In the genomic region with DNA sequence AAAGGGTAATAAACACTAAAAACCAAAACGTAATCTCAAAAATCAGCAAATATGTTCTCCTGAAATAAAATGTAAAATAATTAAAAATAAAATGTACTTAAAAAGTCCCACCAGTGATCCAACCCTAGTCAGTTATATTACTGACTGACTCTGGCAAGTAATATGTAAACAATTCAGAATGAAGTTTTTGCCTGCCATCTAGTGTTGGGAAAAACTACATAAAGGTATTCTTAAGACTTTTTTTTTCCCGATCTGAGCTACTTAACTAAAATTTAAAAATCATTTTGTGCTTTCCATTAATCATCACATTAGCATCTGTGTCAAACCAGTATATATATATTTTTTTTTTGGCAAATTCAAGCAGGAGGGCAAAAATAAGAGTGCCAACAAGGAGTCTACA, we compare ENCODE assay signal across 11 cellular contexts. TPM values are rescaled to one million over a fixed set of nuclear protein-coding genes. Genes with fewer than 3 reads are reported as not detected.
DNase-seq lines count a peak whose midpoint lies in the region; ATAC-seq, FAIRE-seq and TF ChIP-seq lines count a peak whose summit lies in the region.
"Had no signal": no experiment of that assay in that cellular context is flagged by ENCODE, and none has a peak within 500 bp of the region (broad histone marks: within the 10 kb centered on the region; RNA-seq: fewer than 3 reads in every experiment).

No MANE protein-coding gene starts in this region.

- H3K36me3 ChIP-seq in mucosa of descending colon (ENCODE audit: low read depth): peaks cover 5% of the 10 kb centered on the region

- peaks cover 33% of the 10 kb centered on the region for H3K36me3 Mint-ChIP-seq in brain
- peaks cover 13% of the 10 kb centered on the region for H3K36me3 Mint-ChIP-seq in WTC11

- ATAC-seq in WTC11: no peak
- ATAC-seq in mucosa of descending colon: no peak
- no peak for ATAC-seq in GM19452 (IDR thresholded peaks at IDR 0.05; ENCODE audit: unreplicated experiment)

- H3K4me1 ChIP-seq in mucosa of descending colon (ENCODE audit: low read depth): no peaks in the 10 kb centered on the region

- no peak for DNase-seq in D721Med (ENCODE audit: insufficient read length, low spot score)
- peak; percentile 25 for DNase-seq in M059J (ENCODE audit: low read depth)
- peak; percentile 8 to 23 for DNase-seq in lung microvascular endothelial cell (ENCODE audit: low read depth in 2 of 2)
- no peak for DNase-seq in A172 (ENCODE audit: low spot score)
- no peak for DNase-seq in WTC11 (ENCODE audit: low spot score)
- DNase-seq in mucosa of descending colon: no peak
- DNase-seq: effector CD4-positive, alpha-beta T cell; NCI-H524 treated with DMSO at 0.1 percent for 48 hours had no signal

- POLR2A ChIA-PET in WTC11 (lab: Charles Lee): interaction anchor here (1.0 kb wide), 1 partner anchor 25 kb away, joined by 3 read pairs; no protein-coding TSS in a partner anchor

- H3K27ac Mint-ChIP-seq in brain (no peak overlapping the region), WTC11 (no peak overlapping the region)

- no peaks in the 10 kb centered on the region for H3K27me3 Mint-ChIP-seq in brain
- H3K27me3 Mint-ChIP-seq in WTC11 (ENCODE audit: low read depth): no peaks in the 10 kb centered on the region

- H3K9me3 Mint-ChIP-seq in brain (no peaks in the 10 kb centered on the region), WTC11 (no peaks in the 10 kb centered on the region)

- intact Hi-C loops in mucosa of descending colon (cut with DNase I, micrococcal nuclease): no loop called here

- H3K4me3 ChIP-seq in mucosa of descending colon: no peak overlapping the region

- no peaks in the 10 kb centered on the region for H3K4me1 Mint-ChIP-seq in brain
- peaks cover 7% of the 10 kb centered on the region for H3K4me1 Mint-ChIP-seq in WTC11

- H3K4me3 Mint-ChIP-seq in brain (no peak overlapping the region), WTC11 (no peak overlapping the region)

- TF ChIP-seq CTCF in D721Med (IDR thresholded peaks at IDR 0.05; ENCODE audit: insufficient read depth, missing control alignments) (peak; percentile 36), brain (conservative IDR thresholded peaks at IDR 0.05) (peak; percentile 57 to 61), WTC11 (IDR thresholded peaks at IDR 0.05) (no peak), mucosa of descending colon (IDR thresholded peaks at IDR 0.05) (no peak)

- FAIRE-seq in D721Med (lab: Jason Lieb, UNC): no peak
- FAIRE-seq: GM12891 had no signal

- CTCF ChIA-PET in WTC11 (lab: Charles Lee): interaction anchor here (0.6 to 1.1 kb wide), 5 partner anchors 54 to 815 kb away, joined by 3 to 11 read pairs (median 3); no protein-coding TSS in a partner anchor

- H3K9me3 ChIP-seq in mucosa of descending colon: no peaks in the 10 kb centered on the region

TF ChIP-seq in WTC11, 78 proteins besides CTCF, POLR2A, EP300 and RAD21:
- TF ChIP-seq, protein P1, sequence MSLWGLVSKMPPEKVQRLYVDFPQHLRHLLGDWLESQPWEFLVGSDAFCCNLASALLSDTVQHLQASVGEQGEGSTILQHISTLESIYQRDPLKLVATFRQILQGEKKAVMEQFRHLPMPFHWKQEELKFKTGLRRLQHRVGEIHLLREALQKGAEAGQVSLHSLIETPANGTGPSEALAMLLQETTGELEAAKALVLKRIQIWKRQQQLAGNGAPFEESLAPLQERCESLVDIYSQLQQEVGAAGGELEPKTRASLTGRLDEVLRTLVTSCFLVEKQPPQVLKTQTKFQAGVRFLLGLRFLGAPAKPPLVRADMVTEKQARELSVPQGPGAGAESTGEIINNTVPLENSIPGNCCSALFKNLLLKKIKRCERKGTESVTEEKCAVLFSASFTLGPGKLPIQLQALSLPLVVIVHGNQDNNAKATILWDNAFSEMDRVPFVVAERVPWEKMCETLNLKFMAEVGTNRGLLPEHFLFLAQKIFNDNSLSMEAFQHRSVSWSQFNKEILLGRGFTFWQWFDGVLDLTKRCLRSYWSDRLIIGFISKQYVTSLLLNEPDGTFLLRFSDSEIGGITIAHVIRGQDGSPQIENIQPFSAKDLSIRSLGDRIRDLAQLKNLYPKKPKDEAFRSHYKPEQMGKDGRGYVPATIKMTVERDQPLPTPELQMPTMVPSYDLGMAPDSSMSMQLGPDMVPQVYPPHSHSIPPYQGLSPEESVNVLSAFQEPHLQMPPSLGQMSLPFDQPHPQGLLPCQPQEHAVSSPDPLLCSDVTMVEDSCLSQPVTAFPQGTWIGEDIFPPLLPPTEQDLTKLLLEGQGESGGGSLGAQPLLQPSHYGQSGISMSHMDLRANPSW (CRISPR knock-in tag; conservative IDR thresholded peaks at IDR 0.05; ENCODE audit: low read depth): no peak
- no peak for TF ChIP-seq RORB (CRISPR knock-in tag; IDR thresholded peaks at IDR 0.05)
- no peak for TF ChIP-seq ZNF263 (CRISPR knock-in tag; IDR thresholded peaks at IDR 0.05; ENCODE audit: low read depth)
- TF ChIP-seq, protein P2, sequence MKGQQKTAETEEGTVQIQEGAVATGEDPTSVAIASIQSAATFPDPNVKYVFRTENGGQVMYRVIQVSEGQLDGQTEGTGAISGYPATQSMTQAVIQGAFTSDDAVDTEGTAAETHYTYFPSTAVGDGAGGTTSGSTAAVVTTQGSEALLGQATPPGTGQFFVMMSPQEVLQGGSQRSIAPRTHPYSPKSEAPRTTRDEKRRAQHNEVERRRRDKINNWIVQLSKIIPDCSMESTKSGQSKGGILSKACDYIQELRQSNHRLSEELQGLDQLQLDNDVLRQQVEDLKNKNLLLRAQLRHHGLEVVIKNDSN (CRISPR knock-in tag; IDR thresholded peaks at IDR 0.05): no peak
- TF ChIP-seq, protein P3, sequence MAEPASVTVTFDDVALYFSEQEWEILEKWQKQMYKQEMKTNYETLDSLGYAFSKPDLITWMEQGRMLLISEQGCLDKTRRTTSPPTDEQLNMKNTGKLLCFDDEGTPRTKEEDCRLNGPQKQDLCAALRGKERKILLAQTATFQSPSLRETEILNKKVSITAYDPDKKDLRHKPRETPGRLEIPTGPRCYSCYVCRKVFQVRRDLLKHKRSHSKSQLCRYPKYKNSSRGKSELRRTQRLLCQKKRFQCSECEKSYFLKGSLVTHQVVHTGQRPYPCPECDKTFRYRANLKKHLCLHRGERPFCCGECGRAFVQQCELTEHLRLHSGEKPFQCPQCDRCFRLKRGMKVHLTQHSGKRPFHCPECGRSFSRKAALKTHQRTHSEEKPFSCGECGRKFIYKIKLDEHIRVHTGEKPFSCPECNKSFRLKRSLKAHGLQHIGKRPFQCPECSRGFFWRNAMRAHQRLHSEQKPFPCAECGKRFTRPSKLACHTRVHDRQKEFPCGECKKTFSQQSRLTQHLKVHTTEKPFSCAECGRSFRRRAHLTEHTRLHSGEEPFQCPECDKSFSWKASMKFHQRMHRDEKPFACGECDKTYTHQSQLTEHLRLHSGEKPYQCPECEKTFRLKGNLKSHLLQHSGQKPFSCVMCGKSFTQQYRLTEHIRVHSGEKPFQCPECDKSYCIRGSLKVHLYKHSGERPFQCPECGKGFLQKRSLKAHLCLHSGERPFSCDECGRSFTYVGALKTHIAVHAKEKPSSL (CRISPR knock-in tag; conservative IDR thresholded peaks at IDR 0.05): no peak
- TF ChIP-seq GTF2I (CRISPR knock-in tag; conservative IDR thresholded peaks at IDR 0.05): no peak
- no peak for TF ChIP-seq MXD4 (CRISPR knock-in tag; IDR thresholded peaks at IDR 0.05; ENCODE audit: borderline replicate concordance)
- TF ChIP-seq, protein P4, sequence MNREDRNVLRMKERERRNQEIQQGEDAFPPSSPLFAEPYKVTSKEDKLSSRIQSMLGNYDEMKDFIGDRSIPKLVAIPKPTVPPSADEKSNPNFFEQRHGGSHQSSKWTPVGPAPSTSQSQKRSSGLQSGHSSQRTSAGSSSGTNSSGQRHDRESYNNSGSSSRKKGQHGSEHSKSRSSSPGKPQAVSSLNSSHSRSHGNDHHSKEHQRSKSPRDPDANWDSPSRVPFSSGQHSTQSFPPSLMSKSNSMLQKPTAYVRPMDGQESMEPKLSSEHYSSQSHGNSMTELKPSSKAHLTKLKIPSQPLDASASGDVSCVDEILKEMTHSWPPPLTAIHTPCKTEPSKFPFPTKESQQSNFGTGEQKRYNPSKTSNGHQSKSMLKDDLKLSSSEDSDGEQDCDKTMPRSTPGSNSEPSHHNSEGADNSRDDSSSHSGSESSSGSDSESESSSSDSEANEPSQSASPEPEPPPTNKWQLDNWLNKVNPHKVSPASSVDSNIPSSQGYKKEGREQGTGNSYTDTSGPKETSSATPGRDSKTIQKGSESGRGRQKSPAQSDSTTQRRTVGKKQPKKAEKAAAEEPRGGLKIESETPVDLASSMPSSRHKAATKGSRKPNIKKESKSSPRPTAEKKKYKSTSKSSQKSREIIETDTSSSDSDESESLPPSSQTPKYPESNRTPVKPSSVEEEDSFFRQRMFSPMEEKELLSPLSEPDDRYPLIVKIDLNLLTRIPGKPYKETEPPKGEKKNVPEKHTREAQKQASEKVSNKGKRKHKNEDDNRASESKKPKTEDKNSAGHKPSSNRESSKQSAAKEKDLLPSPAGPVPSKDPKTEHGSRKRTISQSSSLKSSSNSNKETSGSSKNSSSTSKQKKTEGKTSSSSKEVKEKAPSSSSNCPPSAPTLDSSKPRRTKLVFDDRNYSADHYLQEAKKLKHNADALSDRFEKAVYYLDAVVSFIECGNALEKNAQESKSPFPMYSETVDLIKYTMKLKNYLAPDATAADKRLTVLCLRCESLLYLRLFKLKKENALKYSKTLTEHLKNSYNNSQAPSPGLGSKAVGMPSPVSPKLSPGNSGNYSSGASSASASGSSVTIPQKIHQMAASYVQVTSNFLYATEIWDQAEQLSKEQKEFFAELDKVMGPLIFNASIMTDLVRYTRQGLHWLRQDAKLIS (CRISPR knock-in tag; IDR thresholded peaks at IDR 0.05; ENCODE audit: borderline replicate concordance): no peak

RNA-seq across cellular contexts. Expression of a gene that starts 24.0 kb away (rescaled TPM):
- 10.6 and 11.7 TPM in 2 replicates for total RNA-seq in M059J (2014; rRNA removed; shearing (Covaris generic))
- 12.3 TPM for polyA plus RNA-seq in brain (ENCODE audit: insufficient read depth, low read depth, low replicate concordance)
- total RNA-seq in lung microvascular endothelial cell (30.7 and 41.1 TPM in 2 replicates), WTC11 (2021) (29.9 to 37.8 TPM (median 31.4 TPM) in 3 replicates), mucosa of descending colon (10 to 100 TPM; 30.5 to 42.2 (median 33.4) TPM)
- 8.3 and 9.3 TPM in 2 replicates for total RNA-seq in A172 (2014; rRNA removed; shearing (Covaris generic))

RNA-seq across cellular contexts. Expression of a gene that starts 24.1 kb away (rescaled TPM):
- total RNA-seq in M059J (2014; rRNA removed; shearing (Covaris generic)): 6.3 and 8.9 TPM in 2 replicates
- polyA plus RNA-seq in brain (ENCODE audit: insufficient read depth, low read depth, low replicate concordance): 1.9 TPM
- 3.3 and 5.6 TPM in 2 replicates for total RNA-seq in lung microvascular endothelial cell
- total RNA-seq in A172 (2014; rRNA removed; shearing (Covaris generic)): 7.8 and 13.0 TPM in 2 replicates
- 11.8 to 13.3 TPM (median 12.5 TPM) in 3 replicates for total RNA-seq in WTC11 (2021)
- 10 to 100 TPM; 17.3 to 21.8 (median 21.5) TPM for total RNA-seq in mucosa of descending colon

Comparison
In these comparisons a context has a peak if more than half of its experiments do, and no peak if none do; other contexts are left out.
1. DNase-seq: peak in M059J (single experiment) and lung microvascular endothelial cell (2 of 2); none in D721Med (single experiment), A172 (single experiment), WTC11 (single experiment) and mucosa of descending colon (0 of 3).
2. CTCF ChIP-seq: peak in D721Med (single experiment) and brain (2 of 2); none in WTC11 (single experiment) and mucosa of descending colon (single experiment).